Comparison of ENCODE assay signal across 8 cellular contexts in the genomic region with DNA sequence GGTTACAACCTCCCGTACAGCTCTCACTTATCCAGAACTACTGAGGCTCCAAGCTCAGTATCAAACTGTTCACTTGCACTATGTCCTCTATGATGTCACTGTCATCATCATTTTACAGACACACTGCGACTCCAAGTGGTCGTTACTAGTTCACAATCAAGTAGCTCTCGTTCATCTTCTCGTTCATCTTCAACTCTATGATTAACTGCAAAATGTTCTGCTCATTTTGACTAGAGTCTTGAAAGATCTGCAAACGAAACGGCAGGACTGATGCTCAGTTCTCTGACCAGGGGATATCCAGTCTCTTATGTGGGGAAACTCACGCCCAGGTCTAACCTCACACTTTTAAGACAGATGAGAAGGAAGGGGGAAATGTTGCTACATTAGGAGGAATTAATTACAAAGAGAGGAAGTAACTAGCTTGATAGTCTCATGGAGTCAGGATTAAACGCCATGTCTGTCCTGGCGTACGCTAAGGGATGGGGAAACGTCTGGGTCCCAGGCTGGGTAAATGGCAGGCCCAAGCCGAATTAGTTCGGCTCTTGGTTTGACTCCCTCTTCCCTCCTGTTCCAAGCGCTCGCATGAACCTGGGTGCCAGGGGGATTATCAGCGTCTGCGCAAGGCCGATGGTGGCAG. TPM values are rescaled to one million over a fixed set of nuclear protein-coding genes. Genes with fewer than 3 reads are reported as not detected.
DNase-seq lines count a peak whose midpoint lies in the region; ATAC-seq lines count a peak whose summit lies in the region.

No MANE protein-coding gene starts in this region.

- peaks cover 5% of the 10 kb centered on the region for H3K36me3 ChIP-seq in iPS DF 6.9 (ENCODE audit: control insufficient read depth, insufficient read depth, low read length)

- H3K4me1 ChIP-seq in iPS DF 6.9 (ENCODE audit: control insufficient read depth, insufficient read depth, low read length) = no peaks in the 10 kb centered on the region

- H3K27me3 Mint-ChIP-seq in activated naive CD8-positive, alpha-beta T cell treated with anti-CD3 and anti-CD28 coated beads, Interleukin-2, amount 10 ng/mL, durations not matched to agents 7 days and 5 days = no peaks in the 10 kb centered on the region

- no peaks in the 10 kb centered on the region for H3K9me3 Mint-ChIP-seq in activated naive CD8-positive, alpha-beta T cell treated with anti-CD3 and anti-CD28 coated beads, Interleukin-2, amount 10 ng/mL, durations not matched to agents 7 days and 5 days

- H3K4me3 ChIP-seq in iPS DF 6.9 (ENCODE audit: low read length) (peak overlapping the region; percentile 87; the same call in 1 of the 2 replicates), skin epidermis (peak overlapping the region; percentile 43 to 69 (median 54))

- no peaks in the 10 kb centered on the region for H3K9me3 ChIP-seq in iPS DF 6.9 (ENCODE audit: control insufficient read depth, insufficient read depth, low read length)

- ATAC-seq in activated naive CD8-positive, alpha-beta T cell treated with anti-CD3 and anti-CD28 coated beads, Interleukin-2, amount 10 ng/mL, durations not matched to agents 7 days and 5 days (ENCODE audit: low read depth) = no peak
- no peak for ATAC-seq in HG02870 (IDR thresholded peaks at IDR 0.05; ENCODE audit: unreplicated experiment)

- peak overlapping the region; percentile 97 for H3K4me3 Mint-ChIP-seq in activated naive CD8-positive, alpha-beta T cell treated with anti-CD3 and anti-CD28 coated beads, Interleukin-2, amount 10 ng/mL, durations not matched to agents 7 days and 5 days

- POLR2A ChIA-PET in activated naive CD8-positive, alpha-beta T cell treated with anti-CD3 and anti-CD28 coated beads, Interleukin-2, amount 10 ng/mL, durations not matched to agents 7 days and 5 days (lab: Charles Lee) = interaction anchor here (0.5 to 2.5 kb wide), 6 partner anchors 10 to 309 kb away, joined by 3 to 11 read pairs (median 4); a partner anchor contains a TSS

- H3K36me3 Mint-ChIP-seq in activated naive CD8-positive, alpha-beta T cell treated with anti-CD3 and anti-CD28 coated beads, Interleukin-2, amount 10 ng/mL, durations not matched to agents 7 days and 5 days = peaks cover 15% of the 10 kb centered on the region

- no CpG with 5 or more reads among the region's 19 CpGs for WGBS in iPS DF 6.9 (ENCODE audit: insufficient coverage, insufficient read length)

- peak overlapping the region; percentile 99 for H3K27ac Mint-ChIP-seq in activated naive CD8-positive, alpha-beta T cell treated with anti-CD3 and anti-CD28 coated beads, Interleukin-2, amount 10 ng/mL, durations not matched to agents 7 days and 5 days

- H3K4me1 Mint-ChIP-seq in activated naive CD8-positive, alpha-beta T cell treated with anti-CD3 and anti-CD28 coated beads, Interleukin-2, amount 10 ng/mL, durations not matched to agents 7 days and 5 days = peaks cover 29% of the 10 kb centered on the region

- DNase-seq in EH (ENCODE audit: low read depth) (peak; percentile 9), NCI-H1930 (lab: John Stamatoyannopoulos, UW) (peak; percentile 24 to 53), iPS DF 6.9 (ENCODE audit: low read depth, low spot score) (no peak), GDM1 (lab: John Stamatoyannopoulos, UW) (no peak)
- no peak for DNase-seq in activated naive CD8-positive, alpha-beta T cell treated with anti-CD3 and anti-CD28 coated beads, Interleukin-2, amount 10 ng/mL, durations not matched to agents 7 days and 5 days
- DNase-seq in stimulated activated CD4-positive, alpha-beta T cell treated with anti-CD3 and anti-CD28 coated beads, Interleukin-1b, Interleukin-23, amount 100 ng/mL, for 48 hours = no peak

- H3K27me3 ChIP-seq in iPS DF 6.9 (ENCODE audit: control insufficient read depth, insufficient read depth, low read length) = no peaks in the 10 kb centered on the region

- no peak overlapping the region for H3K27ac ChIP-seq in iPS DF 6.9 (ENCODE audit: low read length)
- peak overlapping the region; percentile 79 to 96 (median 89) for H3K27ac ChIP-seq in skin epidermis

RNA-seq across cellular contexts. Expression of a gene that starts 0.8 kb away (rescaled TPM):
- total RNA-seq in activated naive CD8-positive, alpha-beta T cell treated with anti-CD3 and anti-CD28 coated beads, Interleukin-2, amount 10 ng/mL, durations not matched to agents 7 days and 5 days = 10 to 100 TPM; 32.1 to 35.2 TPM

RNA-seq across cellular contexts. Expression of a gene that starts 41.4 kb away (rescaled TPM):
- 10 to 100 TPM; 27.2 to 27.3 TPM for total RNA-seq in activated naive CD8-positive, alpha-beta T cell treated with anti-CD3 and anti-CD28 coated beads, Interleukin-2, amount 10 ng/mL, durations not matched to agents 7 days and 5 days

Comparison
In these comparisons a context has a peak if more than half of its experiments do, and no peak if none do; other contexts are left out.
1. DNase-seq: peak in EH (single experiment) and NCI-H1930 (2 of 2); none in activated naive CD8-positive, alpha-beta T cell treated with anti-CD3 and anti-CD28 coated beads, Interleukin-2, amount 10 ng/mL, durations not matched to agents 7 days and 5 days (single experiment), iPS DF 6.9 (single experiment), stimulated activated CD4-positive, alpha-beta T cell treated with anti-CD3 and anti-CD28 coated beads, Interleukin-1b, Interleukin-23, amount 100 ng/mL, for 48 hours (single experiment) and GDM1 (single experiment).